In genomic region chr21:43702785-43703067, GRCh38 we compare ENCODE assay signal across 8 cellular contexts. TPM values are rescaled to one million over a fixed set of nuclear protein-coding genes. Genes with fewer than 3 reads are reported as not detected.
DNase-seq lines count a peak whose midpoint lies in the region; ATAC-seq and TF ChIP-seq lines count a peak whose summit lies in the region.
"Had no signal": no experiment of that assay in that cellular context is flagged by ENCODE, and none has a peak within 500 bp of the region (broad histone marks: within the 10 kb centered on the region; RNA-seq: fewer than 3 reads in every experiment).

No MANE protein-coding gene starts in this region.

- peaks cover 13% of the 10 kb centered on the region for H3K4me1 Mint-ChIP-seq in GM23338

- H3K4me3 ChIP-seq in GM23338 (no peak overlapping the region), WERI-Rb-1 (ENCODE audit: low read depth, low read length) (peak overlapping the region; percentile 42), heart left ventricle (peak overlapping the region in 7 of 12 donors; percentile 1 to 37 (median 20)), psoas muscle (peak overlapping the region; percentile 11)

- peaks cover 3% of the 10 kb centered on the region for H3K27me3 Mint-ChIP-seq in GM23338 (ENCODE audit: insufficient read depth, low read depth, poor library complexity)

- DNase-seq in GM23338 (ENCODE audit: low spot score) (peak; percentile 31), WERI-Rb-1 (no peak), heart left ventricle (no peak), psoas muscle (no peak), NCI-H446 (lab: John Stamatoyannopoulos, UW) (no peak), glomerular visceral epithelial cell (ENCODE audit: extremely low spot score) (no peak)
- DNase-seq: GF-D8 had no signal

- 0 out of 2 replicates have a peak, but pooled peaks cover 2% of the 10 kb centered on the region for H4K20me1 ChIP-seq in GM23338 (replicated peaks; ENCODE audit: insufficient read depth)

- H3K4me1 ChIP-seq in GM23338 (ENCODE audit: insufficient read depth) (peaks cover 4% of the 10 kb centered on the region), heart left ventricle (peaks cover 0 to 21% (median 10%) of the 10 kb centered on the region in 12 donors), psoas muscle (peaks cover 6% of the 10 kb centered on the region)

- H3F3A ChIP-seq in GM23338 (replicated peaks; ENCODE audit: low read depth), result peaks cover 2% of the 10 kb centered on the region; the same call in 1 of the 2 replicates

- intact Hi-C loops in heart left ventricle (cut with DNase I) (loop anchor here in 2 of 10 donors (5.0 to 10.0 kb wide), 2 partner anchors 45 to 52 kb away; partner anchors contain the start of genes HSF2BP (in 1 of the 2) and RRP1B (in 1 of the 2)), psoas muscle (cut with DNase I) (no loop called here)

- no peaks in the 10 kb centered on the region for H3K27me3 ChIP-seq in GM23338 (ENCODE audit: insufficient read depth)
- no peaks in the 10 kb centered on the region for H3K27me3 ChIP-seq in WERI-Rb-1 (ENCODE audit: insufficient read depth, low read depth, severe bottlenecking)
- H3K27me3 ChIP-seq in heart left ventricle, result no peaks in the 10 kb centered on the region
- H3K27me3 ChIP-seq in psoas muscle (ENCODE audit: insufficient read depth in 3 of 3, low read length in 2 of 3), result no peaks in the 10 kb centered on the region

- no peak overlapping the region for H3K27ac Mint-ChIP-seq in GM23338

- TF ChIP-seq POLR2A in heart left ventricle (IDR thresholded peaks at IDR 0.05), result no peak

- TF ChIP-seq CTCF in GM23338 (conservative IDR thresholded peaks at IDR 0.05; ENCODE audit: low read depth in 2 of 2) (no peak), WERI-Rb-1 (IDR thresholded peaks at IDR 0.05; ENCODE audit: low read depth, low read length) (no peak), heart left ventricle (IDR thresholded peaks at IDR 0.05) (no peak), psoas muscle (IDR thresholded peaks at IDR 0.05) (no peak)

- H3K9me2 ChIP-seq in GM23338 (ENCODE audit: insufficient read depth), result no peaks in the 10 kb centered on the region

- no peaks in the 10 kb centered on the region for H3K9me3 ChIP-seq in WERI-Rb-1 (ENCODE audit: severe bottlenecking)
- no peaks in the 10 kb centered on the region for H3K9me3 ChIP-seq in heart left ventricle
- no peaks in the 10 kb centered on the region for H3K9me3 ChIP-seq in psoas muscle

- H3K36me3 Mint-ChIP-seq in GM23338 (ENCODE audit: low read depth), result 0 out of 3 replicates have a peak, but pooled peaks cover 1% of the 10 kb centered on the region

- H3K27ac ChIP-seq in GM23338 (ENCODE audit: low read depth) (0 out of 2 replicates have a peak overlapping the region, but pooled peaks have one; percentile 34), WERI-Rb-1 (no peak overlapping the region), heart left ventricle (peak overlapping the region; percentile 5 to 84 (median 67)), psoas muscle (peak overlapping the region; percentile 43)

- H3K36me3 ChIP-seq in GM23338 (ENCODE audit: insufficient read depth), result no peaks in the 10 kb centered on the region
- H3K36me3 ChIP-seq in WERI-Rb-1, result no peaks in the 10 kb centered on the region
- H3K36me3 ChIP-seq in heart left ventricle, result no peaks in the 10 kb centered on the region
- H3K36me3 ChIP-seq in psoas muscle (ENCODE audit: insufficient read depth in 1 of 2, low read depth in 1 of 2), result no peaks in the 10 kb centered on the region

- ATAC-seq in GM23338 (peak; percentile 18), heart left ventricle (peak in 3 of 4 donors; percentile 9 to 57 (median 49)), psoas muscle (peak in 3 of 4 donors; percentile 47 to 75 (median 53)), GM18873 (IDR thresholded peaks at IDR 0.05; ENCODE audit: low FRiP score, unreplicated experiment) (no peak)

- H2AFZ ChIP-seq in GM23338, result peak overlapping the region; percentile 12

- H3K9me3 Mint-ChIP-seq in GM23338, result no peaks in the 10 kb centered on the region

- 25 to 44% (median 38%) methylated on average over 6 to 14 of the region's 14 CpGs for WGBS in heart left ventricle, 4 donors
- WGBS in psoas muscle, 3 donors, result 52 to 60% (median 56%) methylated on average over 14 of the region's 14 CpGs

- H3K79me2 ChIP-seq in GM23338 (replicated peaks; ENCODE audit: insufficient read depth), result no peaks in the 10 kb centered on the region

- H3K4me2 ChIP-seq in GM23338, result peak overlapping the region; percentile 38; the same call in 1 of the 2 replicates

- no peak overlapping the region for H3K4me3 Mint-ChIP-seq in GM23338

TF ChIP-seq in GM23338, 12 proteins besides CTCF, POLR2A, EP300 and RAD21 (continues in another document):
- TF ChIP-seq, protein P1, sequence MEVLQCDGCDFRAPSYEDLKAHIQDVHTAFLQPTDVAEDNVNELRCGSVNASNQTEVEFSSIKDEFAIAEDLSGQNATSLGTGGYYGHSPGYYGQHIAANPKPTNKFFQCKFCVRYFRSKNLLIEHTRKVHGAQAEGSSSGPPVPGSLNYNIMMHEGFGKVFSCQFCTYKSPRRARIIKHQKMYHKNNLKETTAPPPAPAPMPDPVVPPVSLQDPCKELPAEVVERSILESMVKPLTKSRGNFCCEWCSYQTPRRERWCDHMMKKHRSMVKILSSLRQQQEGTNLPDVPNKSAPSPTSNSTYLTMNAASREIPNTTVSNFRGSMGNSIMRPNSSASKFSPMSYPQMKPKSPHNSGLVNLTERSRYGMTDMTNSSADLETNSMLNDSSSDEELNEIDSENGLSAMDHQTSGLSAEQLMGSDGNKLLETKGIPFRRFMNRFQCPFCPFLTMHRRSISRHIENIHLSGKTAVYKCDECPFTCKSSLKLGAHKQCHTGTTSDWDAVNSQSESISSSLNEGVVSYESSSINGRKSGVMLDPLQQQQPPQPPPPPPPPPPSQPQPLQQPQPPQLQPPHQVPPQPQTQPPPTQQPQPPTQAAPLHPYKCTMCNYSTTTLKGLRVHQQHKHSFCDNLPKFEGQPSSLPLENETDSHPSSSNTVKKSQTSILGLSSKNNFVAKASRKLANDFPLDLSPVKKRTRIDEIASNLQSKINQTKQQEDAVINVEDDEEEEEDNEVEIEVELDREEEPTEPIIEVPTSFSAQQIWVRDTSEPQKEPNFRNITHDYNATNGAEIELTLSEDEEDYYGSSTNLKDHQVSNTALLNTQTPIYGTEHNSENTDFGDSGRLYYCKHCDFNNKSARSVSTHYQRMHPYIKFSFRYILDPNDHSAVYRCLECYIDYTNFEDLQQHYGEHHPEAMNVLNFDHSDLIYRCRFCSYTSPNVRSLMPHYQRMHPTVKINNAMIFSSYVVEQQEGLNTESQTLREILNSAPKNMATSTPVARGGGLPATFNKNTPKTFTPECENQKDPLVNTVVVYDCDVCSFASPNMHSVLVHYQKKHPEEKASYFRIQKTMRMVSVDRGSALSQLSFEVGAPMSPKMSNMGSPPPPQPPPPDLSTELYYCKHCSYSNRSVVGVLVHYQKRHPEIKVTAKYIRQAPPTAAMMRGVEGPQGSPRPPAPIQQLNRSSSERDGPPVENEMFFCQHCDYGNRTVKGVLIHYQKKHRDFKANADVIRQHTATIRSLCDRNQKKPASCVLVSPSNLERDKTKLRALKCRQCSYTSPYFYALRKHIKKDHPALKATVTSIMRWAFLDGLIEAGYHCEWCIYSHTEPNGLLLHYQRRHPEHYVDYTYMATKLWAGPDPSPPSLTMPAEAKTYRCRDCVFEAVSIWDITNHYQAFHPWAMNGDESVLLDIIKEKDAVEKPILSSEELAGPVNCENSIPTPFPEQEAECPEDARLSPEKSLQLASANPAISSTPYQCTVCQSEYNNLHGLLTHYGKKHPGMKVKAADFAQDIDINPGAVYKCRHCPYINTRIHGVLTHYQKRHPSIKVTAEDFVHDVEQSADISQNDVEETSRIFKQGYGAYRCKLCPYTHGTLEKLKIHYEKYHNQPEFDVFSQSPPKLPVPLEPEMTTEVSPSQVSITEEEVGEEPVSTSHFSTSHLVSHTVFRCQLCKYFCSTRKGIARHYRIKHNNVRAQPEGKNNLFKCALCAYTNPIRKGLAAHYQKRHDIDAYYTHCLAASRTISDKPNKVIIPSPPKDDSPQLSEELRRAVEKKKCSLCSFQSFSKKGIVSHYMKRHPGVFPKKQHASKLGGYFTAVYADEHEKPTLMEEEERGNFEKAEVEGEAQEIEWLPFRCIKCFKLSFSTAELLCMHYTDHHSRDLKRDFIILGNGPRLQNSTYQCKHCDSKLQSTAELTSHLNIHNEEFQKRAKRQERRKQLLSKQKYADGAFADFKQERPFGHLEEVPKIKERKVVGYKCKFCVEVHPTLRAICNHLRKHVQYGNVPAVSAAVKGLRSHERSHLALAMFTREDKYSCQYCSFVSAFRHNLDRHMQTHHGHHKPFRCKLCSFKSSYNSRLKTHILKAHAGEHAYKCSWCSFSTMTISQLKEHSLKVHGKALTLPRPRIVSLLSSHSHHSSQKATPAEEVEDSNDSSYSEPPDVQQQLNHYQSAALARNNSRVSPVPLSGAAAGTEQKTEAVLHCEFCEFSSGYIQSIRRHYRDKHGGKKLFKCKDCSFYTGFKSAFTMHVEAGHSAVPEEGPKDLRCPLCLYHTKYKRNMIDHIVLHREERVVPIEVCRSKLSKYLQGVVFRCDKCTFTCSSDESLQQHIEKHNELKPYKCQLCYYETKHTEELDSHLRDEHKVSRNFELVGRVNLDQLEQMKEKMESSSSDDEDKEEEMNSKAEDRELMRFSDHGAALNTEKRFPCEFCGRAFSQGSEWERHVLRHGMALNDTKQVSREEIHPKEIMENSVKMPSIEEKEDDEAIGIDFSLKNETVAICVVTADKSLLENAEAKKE (CRISPR knock-in tag; IDR thresholded peaks at IDR 0.05), result no peak
- no peak for TF ChIP-seq STAT1 (IDR thresholded peaks at IDR 0.05; ENCODE audit: unreplicated experiment)

RNA-seq across cellular contexts. Expression of gene PDXK, which starts 16.2 kb away (rescaled TPM):
- total RNA-seq in GM23338 (2014; rRNA removed; shearing (Covaris generic)), result 56.7 and 66.3 TPM in 2 replicates
- polyA plus RNA-seq in GM23338 (2016; fragmentation: Nextera tagmentation; extraction: Ambion mirVana), result 48.6 and 53.2 TPM in 2 replicates
- total RNA-seq in heart left ventricle, result 100 to 1,000 TPM in 1 of 9 donors, 10 to 100 TPM in 8; 46.5 to 105 (median 79.7) TPM
- 10 to 100 TPM; 48.0 to 94.5 TPM for polyA plus RNA-seq in heart left ventricle
- 10 to 100 TPM; 28.8 to 43.2 (median 38.5) TPM for total RNA-seq in psoas muscle
- polyA plus RNA-seq in psoas muscle, result 10 to 100 TPM; 17.2 to 96.5 (median 20.2) TPM

RNA-seq across cellular contexts. Expression of gene RRP1B, which starts 43.4 kb away (rescaled TPM):
- total RNA-seq in GM23338 (2014; rRNA removed; shearing (Covaris generic)), result 91.7 and 95.7 TPM in 2 replicates
- polyA plus RNA-seq in GM23338 (2016; fragmentation: Nextera tagmentation; extraction: Ambion mirVana), result 54.0 and 54.8 TPM in 2 replicates
- total RNA-seq in heart left ventricle, result 10 to 100 TPM in 4 of 9 donors, 1 to 10 TPM in 5; 6.6 to 16.1 (median 9.5) TPM
- 1 to 10 TPM; 3.6 to 9.8 TPM for polyA plus RNA-seq in heart left ventricle
- total RNA-seq in psoas muscle, result 10 to 100 TPM; 14.4 to 21.6 (median 18.1) TPM
- 10 to 100 TPM in 2 of 3 donors, 1 to 10 TPM in 1; 6.0 to 21.2 (median 20.2) TPM for polyA plus RNA-seq in psoas muscle

RNA-seq across cellular contexts. Expression of gene HSF2BP, which starts 43.4 kb away (rescaled TPM):
- 2.0 and 2.3 TPM in 2 replicates for total RNA-seq in GM23338 (2014; rRNA removed; shearing (Covaris generic))
- polyA plus RNA-seq in GM23338 (2016; fragmentation: Nextera tagmentation; extraction: Ambion mirVana), result 0.78 and 0.82 TPM in 2 replicates
- total RNA-seq in heart left ventricle, result under 1 TPM in 1 of 9 donors, not detected in 8; 0.32 TPM
- under 1 TPM; 0.08 to 0.19 TPM for polyA plus RNA-seq in heart left ventricle
- total RNA-seq in psoas muscle, result under 1 TPM in 3 of 4 donors, not detected in 1; 0.16 to 0.23 (median 0.19) TPM
- 1 to 10 TPM in 1 of 3 donors, under 1 TPM in 2; 0.32 to 1.7 (median 0.35) TPM for polyA plus RNA-seq in psoas muscle
